Comparison of ENCODE assay signal across 8 cellular contexts in the genomic region with DNA sequence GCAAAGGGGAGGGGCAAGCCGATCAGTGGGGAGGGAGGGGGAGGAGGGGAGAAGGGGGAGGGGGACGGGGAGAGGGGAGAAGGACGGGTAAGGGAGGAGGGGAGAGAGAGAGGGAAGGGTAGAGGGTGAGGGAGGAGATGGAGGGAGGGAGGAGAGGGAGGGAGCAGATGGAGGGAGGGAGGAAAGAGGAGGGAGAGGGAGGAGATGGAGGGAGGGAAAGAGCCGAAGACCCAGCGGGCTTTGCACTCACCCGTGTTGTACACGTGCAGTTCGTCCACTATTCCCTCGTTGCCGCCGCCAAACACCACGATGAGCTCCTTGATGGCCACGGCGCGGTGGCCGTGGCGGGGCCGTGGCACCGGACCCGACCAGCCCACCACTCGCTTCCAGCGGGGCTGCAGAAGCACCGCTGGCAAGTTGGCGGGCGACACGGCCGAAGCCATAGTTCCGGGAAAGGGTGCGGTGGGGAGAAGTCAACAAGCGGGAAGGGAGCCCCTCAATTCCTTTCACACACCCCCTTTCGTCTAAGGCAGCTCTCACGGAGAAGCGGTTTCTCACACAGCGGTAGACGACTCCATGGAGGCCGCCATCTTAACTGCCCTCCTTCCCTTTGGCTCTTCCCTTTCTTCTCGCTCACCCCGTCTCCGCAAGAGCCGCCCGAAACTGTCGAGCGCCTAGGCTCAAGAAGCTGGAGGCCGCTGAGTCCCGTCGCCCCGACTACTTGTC. TPM values are rescaled to one million over a fixed set of nuclear protein-coding genes. Genes with fewer than 3 reads are reported as not detected.
DNase-seq lines count a peak whose midpoint lies in the region; ATAC-seq lines count a peak whose summit lies in the region.

No MANE protein-coding gene starts in this region.

- peak overlapping the region; percentile 98 for H3K27ac ChIP-seq in angular gyrus (ENCODE audit: low read depth, low read length)

- ATAC-seq in HG02852 (IDR thresholded peaks at IDR 0.05; ENCODE audit: unreplicated experiment) = peak; percentile 8

- DNase-seq in NCI-H2107 treated with DMSO at 0.1 percent for 48 hours (lab: John Stamatoyannopoulos, UW; ENCODE audit: unreplicated experiment) (peak; percentile 49), NCI-H2107 (lab: John Stamatoyannopoulos, UW) (no peak), NCI-H82 (lab: John Stamatoyannopoulos, UW) (peak; percentile 91), hepatic stellate cell (ENCODE audit: low spot score) (peak; percentile 65), renal cortical epithelial cell (ENCODE audit: low read depth) (peak; percentile 30), SKM-1 treated with dmso at 0.1 percent for 144 hours (lab: John Stamatoyannopoulos, UW; ENCODE audit: unreplicated experiment) (no peak)

RNA-seq across cellular contexts. Expression of gene HCFC1, which starts 1.1 kb away (rescaled TPM):
- 11.6 and 34.7 TPM in 2 replicates for total RNA-seq in renal cortical epithelial cell

RNA-seq across cellular contexts. Expression of gene TMEM187, which starts 2.0 kb away (rescaled TPM):
- total RNA-seq in renal cortical epithelial cell = 5.4 and 8.3 TPM in 2 replicates

RNA-seq across cellular contexts. Expression of gene RENBP, which starts 26.1 kb away (rescaled TPM):
- 1.9 and 3.6 TPM in 2 replicates for total RNA-seq in renal cortical epithelial cell

RNA-seq across cellular contexts. Expression of gene NAA10, which starts 35.7 kb away (rescaled TPM):
- 51.8 and 52.8 TPM in 2 replicates for total RNA-seq in renal cortical epithelial cell

RNA-seq across cellular contexts. Expression of gene ARHGAP4, which starts 44.5 kb away (rescaled TPM):
- 11.8 and 19.3 TPM in 2 replicates for total RNA-seq in renal cortical epithelial cell

Comparison
In these comparisons a context has a peak if more than half of its experiments do, and no peak if none do; other contexts are left out.
1. DNase-seq: peak in NCI-H2107 treated with DMSO at 0.1 percent for 48 hours (single experiment), NCI-H82 (single experiment), hepatic stellate cell (single experiment) and renal cortical epithelial cell (single experiment); none in NCI-H2107 (single experiment) and SKM-1 treated with dmso at 0.1 percent for 144 hours (single experiment).